Comparison of ENCODE assay signal across 20 cellular contexts in genomic region chr14:51182166-51182565, GRCh38. TPM values are rescaled to one million over a fixed set of nuclear protein-coding genes. Genes with fewer than 3 reads are reported as not detected.
DNase-seq lines count a peak whose midpoint lies in the region; ATAC-seq and TF ChIP-seq lines count a peak whose summit lies in the region.
"Had no signal": no experiment of that assay in that cellular context is flagged by ENCODE, and none has a peak within 500 bp of the region (broad histone marks: within the 10 kb centered on the region; RNA-seq: fewer than 3 reads in every experiment).

No MANE protein-coding gene starts in this region.

- CTCF ChIA-PET in WTC11 (lab: Charles Lee) = no interaction called here

- DNase-seq in Ammon's horn (ENCODE audit: low spot score) (peak; percentile 37), M059J (ENCODE audit: low read depth) (peak; percentile 29), cardiac fibroblast (ENCODE audit: low read depth in 2 of 2) (peak; percentile 66 to 92), iris pigment epithelial cell (ENCODE audit: low read depth) (peak; percentile 7), dorsolateral prefrontal cortex (no peak), WTC11 (ENCODE audit: low spot score) (no peak), middle frontal gyrus (ENCODE audit: extremely low spot score, low spot score) (no peak), SHP77 (lab: John Stamatoyannopoulos, UW) (no peak)
- DNase-seq: activated CD8-positive, alpha-beta memory T cell treated with anti-CD3 and anti-CD28 coated beads for 24 hours; amniotic stem cell; erythroblast; NCI-H510A; ovary; WERI-Rb-1 had no signal

- H3K4me1 Mint-ChIP-seq in WTC11 = peaks cover 4% of the 10 kb centered on the region; the same call in 1 of the 2 replicates

- H3K4me3 ChIP-seq in cardiac fibroblast (replicated peaks in 1 of 2; ENCODE audit: low read depth in 2 of 2, low read length in 2 of 2) (no peak overlapping the region), dorsolateral prefrontal cortex (no peak overlapping the region)
- H3K4me3 ChIP-seq: ovary, smooth muscle cell had no signal

- H3K27ac Mint-ChIP-seq in WTC11 = no peak overlapping the region
- H3K27ac Mint-ChIP-seq: activated T-helper 2 cell treated with anti-CD3 and anti-CD28 coated beads, Interferon-gamma antibody, Interleukin-2, Interleukin-4, amounts not matched to agents 10 μg/mL and 5 μg/mL and 100 μg/mL, durations not matched to agents 14 hours and 24 hours and 36 hours; stimulated activated memory B cell treated with anti-CD40 and anti-IgM and Interleukin-4, amounts not matched to agents 10 μg/mL and 1 μg/mL and 100 μg/mL, for 72 hours; type B pancreatic cell had no signal

- intact Hi-C loops in dorsolateral prefrontal cortex (cut with DNase I) = loop anchor here in 1 of 2 donors (10.0 kb wide), 1 partner anchor 87 kb away; the partner anchor contains the start of gene TRIM9

- TF ChIP-seq CTCF in cardiac fibroblast (IDR thresholded peaks at IDR 0.05; ENCODE audit: low read depth, low read length) = no peak
- no peak for TF ChIP-seq CTCF in dorsolateral prefrontal cortex (IDR thresholded peaks at IDR 0.05 in 54 of 56, conservative IDR thresholded peaks at IDR 0.05 in 2 of 56; ENCODE audit: low read depth in 1 of 56, partially characterized antibody in 56 of 56)
- no peak for TF ChIP-seq CTCF in WTC11 (IDR thresholded peaks at IDR 0.05)

- peak overlapping the region in 2 of 59 donors; percentile 9 to 11 for H3K27ac ChIP-seq in dorsolateral prefrontal cortex
- H3K27ac ChIP-seq: KMS-11, ovary, WERI-Rb-1 had no signal

- POLR2A ChIA-PET in WTC11 (lab: Charles Lee) = no interaction called here

- no peak overlapping the region for H3K4me3 Mint-ChIP-seq in WTC11
- H3K4me3 Mint-ChIP-seq: stimulated activated memory B cell treated with anti-CD40 and anti-IgM and Interleukin-4, amounts not matched to agents 10 μg/mL and 1 μg/mL and 100 μg/mL, for 72 hours; type B pancreatic cell had no signal

- H3K36me3 Mint-ChIP-seq in WTC11 = no peaks in the 10 kb centered on the region
- H3K36me3 Mint-ChIP-seq: stimulated activated memory B cell treated with anti-CD40 and anti-IgM and Interleukin-4, amounts not matched to agents 10 μg/mL and 1 μg/mL and 100 μg/mL, for 72 hours; type B pancreatic cell had no signal

- H3K27me3 Mint-ChIP-seq in WTC11 (ENCODE audit: low read depth) = no peaks in the 10 kb centered on the region
- H3K27me3 Mint-ChIP-seq: stimulated activated memory B cell treated with anti-CD40 and anti-IgM and Interleukin-4, amounts not matched to agents 10 μg/mL and 1 μg/mL and 100 μg/mL, for 72 hours; type B pancreatic cell had no signal

- no peaks in the 10 kb centered on the region for H3K9me3 Mint-ChIP-seq in WTC11
- H3K9me3 Mint-ChIP-seq: type B pancreatic cell had no signal

- H3K27me3 ChIP-seq in dorsolateral prefrontal cortex = no peaks in the 10 kb centered on the region
- H3K27me3 ChIP-seq: ovary had no signal

- ATAC-seq in WTC11 = no peak
- ATAC-seq: left lobe of liver; stimulated activated memory B cell treated with anti-CD40 and anti-IgM and Interleukin-4, amounts not matched to agents 10 μg/mL and 1 μg/mL and 100 μg/mL, for 72 hours had no signal

TF ChIP-seq in WTC11, 78 proteins besides CTCF, POLR2A, EP300 and RAD21:
- TF ChIP-seq ZNF138 (CRISPR knock-in tag; conservative IDR thresholded peaks at IDR 0.05) (no peak), IRF1 (CRISPR knock-in tag; IDR thresholded peaks at IDR 0.05) (no peak), SP1 (CRISPR knock-in tag; conservative IDR thresholded peaks at IDR 0.05) (no peak), SMAD4 (CRISPR knock-in tag; IDR thresholded peaks at IDR 0.05) (no peak), E2F5 (CRISPR knock-in tag; IDR thresholded peaks at IDR 0.05) (no peak), TEAD1 (CRISPR knock-in tag; IDR thresholded peaks at IDR 0.05) (no peak), NR1H2 (CRISPR knock-in tag; IDR thresholded peaks at IDR 0.05) (no peak), CREB1 (CRISPR knock-in tag; IDR thresholded peaks at IDR 0.05) (no peak), JAZF1 (CRISPR knock-in tag; IDR thresholded peaks at IDR 0.05) (no peak), CDX4 (CRISPR knock-in tag; IDR thresholded peaks at IDR 0.05; ENCODE audit: borderline replicate concordance) (no peak), CREM (CRISPR knock-in tag; IDR thresholded peaks at IDR 0.05) (no peak), ZNF317 (CRISPR knock-in tag; IDR thresholded peaks at IDR 0.05; ENCODE audit: borderline replicate concordance, low read depth) (no peak)

RNA-seq across cellular contexts. Expression of gene TMX1, which starts 57.9 kb away (rescaled TPM):
- 90.0 and 121 TPM in 2 replicates for total RNA-seq in M059J (2014; rRNA removed; shearing (Covaris generic))
- total RNA-seq in dorsolateral prefrontal cortex (10 to 100 TPM in 119 of 120 experiments, 1 to 10 TPM in 1; 9.6 to 23.7 (median 15.6) TPM), WTC11 (2021) (40.9 to 43.2 TPM (median 42.6 TPM) in 3 replicates)

Comparison
In these comparisons a context has a peak if more than half of its experiments do, and no peak if none do; other contexts are left out.
1. DNase-seq: peak in Ammon's horn (single experiment), M059J (single experiment), cardiac fibroblast (2 of 2) and iris pigment epithelial cell (single experiment); none in dorsolateral prefrontal cortex (0 of 10), WTC11 (single experiment), middle frontal gyrus (single experiment) and SHP77 (0 of 2).